ENCODE assay signal across 1 cellular context in genomic region chr1:3904843-3905185, GRCh38.
TF ChIP-seq lines count a peak whose summit lies in the region.

No MANE protein-coding gene starts in this region.

TF ChIP-seq in GM23338, 12 proteins besides CTCF, POLR2A, EP300 and RAD21 (continued from another document):
- TF ChIP-seq ZNF462 (CRISPR knock-in tag; IDR thresholded peaks at IDR 0.05) (no peak), REST (IDR thresholded peaks at IDR 0.05; ENCODE audit: unreplicated experiment) (no peak), NANOG (IDR thresholded peaks at IDR 0.05; ENCODE audit: borderline replicate concordance) (no peak), ZNF331 (CRISPR knock-in tag; IDR thresholded peaks at IDR 0.05; ENCODE audit: low read depth) (no peak), ETS1 (IDR thresholded peaks at IDR 0.05) (no peak), JUNB (IDR thresholded peaks at IDR 0.05; ENCODE audit: unreplicated experiment) (no peak), POLR2AphosphoS5 (IDR thresholded peaks at IDR 0.05; ENCODE audit: low read depth) (no peak), CREB1 (CRISPR knock-in tag; IDR thresholded peaks at IDR 0.05; ENCODE audit: low read depth) (no peak), STAT1 (IDR thresholded peaks at IDR 0.05; ENCODE audit: unreplicated experiment) (no peak), EZH2 (IDR thresholded peaks at IDR 0.05; ENCODE audit: low read depth, unreplicated experiment) (no peak)
